Comparison of ENCODE assay signal across 19 cellular contexts in genomic region chr3:189821251-189821650, GRCh38.
DNase-seq lines count a peak whose midpoint lies in the region; ATAC-seq, FAIRE-seq and TF ChIP-seq lines count a peak whose summit lies in the region.
"Had no signal": no experiment of that assay in that cellular context is flagged by ENCODE, and none has a peak within 500 bp of the region (broad histone marks: within the 10 kb centered on the region; RNA-seq: fewer than 3 reads in every experiment).

No MANE protein-coding gene starts in this region.

- H4K20me1 ChIP-seq in astrocyte (ENCODE audit: insufficient read depth, low read length) = no peaks in the 10 kb centered on the region

- H3K36me3 Mint-ChIP-seq in astrocyte (ENCODE audit: low read depth, unreplicated experiment) (no peaks in the 10 kb centered on the region), mesothelial cell of epicardium (no peaks in the 10 kb centered on the region), type B pancreatic cell (no peaks in the 10 kb centered on the region)
- H3K36me3 Mint-ChIP-seq: CD4-positive, alpha-beta memory T cell; IgD-negative memory B cell had no signal

- no peaks in the 10 kb centered on the region for H3K27me3 ChIP-seq in astrocyte (ENCODE audit: insufficient read depth, low read length)
- H3K27me3 ChIP-seq: BE2C had no signal

- no peak overlapping the region for H3K9ac ChIP-seq in astrocyte (ENCODE audit: low read length)

- no peaks in the 10 kb centered on the region for H3K9me3 Mint-ChIP-seq in astrocyte (ENCODE audit: unreplicated experiment)
- no peaks in the 10 kb centered on the region for H3K9me3 Mint-ChIP-seq in mesothelial cell of epicardium
- no peaks in the 10 kb centered on the region for H3K9me3 Mint-ChIP-seq in type B pancreatic cell
- H3K9me3 Mint-ChIP-seq: CD4-positive, alpha-beta memory T cell; H9; IgD-negative memory B cell had no signal

- H3K4me3 ChIP-seq in astrocyte (ENCODE audit: insufficient read depth, low read depth, low read length) = no peak overlapping the region

- no peak for ATAC-seq in HG02970 (IDR thresholded peaks at IDR 0.05; ENCODE audit: low FRiP score, unreplicated experiment)

- TF ChIP-seq POLR2A in H54 (IDR thresholded peaks at IDR 0.05; ENCODE audit: low read depth, low read length) = no peak

- H3K4me2 ChIP-seq in astrocyte (ENCODE audit: low read length) = no peak overlapping the region

- H3K4me1 Mint-ChIP-seq in astrocyte (ENCODE audit: low read depth, unreplicated experiment) = peaks cover 54% of the 10 kb centered on the region
- H3K4me1 Mint-ChIP-seq in mesothelial cell of epicardium = peaks cover 57% of the 10 kb centered on the region
- no peaks in the 10 kb centered on the region for H3K4me1 Mint-ChIP-seq in type B pancreatic cell (ENCODE audit: unreplicated experiment)
- H3K4me1 Mint-ChIP-seq: CD4-positive, alpha-beta memory T cell had no signal

- no peak overlapping the region for H2AFZ ChIP-seq in astrocyte (ENCODE audit: low read depth, low read length)

- peaks cover 12% of the 10 kb centered on the region for H3K4me1 ChIP-seq in astrocyte (ENCODE audit: insufficient read depth, low read length)
- H3K4me1 ChIP-seq: BE2C had no signal

- DNase-seq in H54 (ENCODE audit: insufficient read length, low spot score) = no peak
- DNase-seq in astrocyte (ENCODE audit: low read depth) = no peak
- no peak for DNase-seq in mesothelial cell of epicardium (ENCODE audit: low spot score in 2 of 2, unreplicated experiment in 2 of 2)
- DNase-seq in type B pancreatic cell (ENCODE audit: extremely low spot score, unreplicated experiment) = no peak
- no peak for DNase-seq in activated naive CD4-positive, alpha-beta T cell (lab: John Stamatoyannopoulos, UW)
- DNase-seq in NCI-H524 (lab: John Stamatoyannopoulos, UW) = no peak
- DNase-seq: BE2C; CD4-positive, alpha-beta memory T cell; DMS153; DMS79 treated with DMSO at 0.1 percent for 48 hours; EL; H9 had no signal

- H3K27me3 Mint-ChIP-seq in astrocyte (ENCODE audit: low read depth, unreplicated experiment) = no peaks in the 10 kb centered on the region
- no peaks in the 10 kb centered on the region for H3K27me3 Mint-ChIP-seq in mesothelial cell of epicardium (ENCODE audit: low read depth)
- no peaks in the 10 kb centered on the region for H3K27me3 Mint-ChIP-seq in type B pancreatic cell
- H3K27me3 Mint-ChIP-seq: IgD-negative memory B cell had no signal

- FAIRE-seq in H54 (lab: Jason Lieb, UNC) (peak; percentile 82), astrocyte (lab: Jason Lieb, UNC) (no peak)
- FAIRE-seq: A204.1, D721Med, G401.6, GM12892 had no signal

- H3K36me3 ChIP-seq in astrocyte (ENCODE audit: insufficient read depth, low read length) = no peaks in the 10 kb centered on the region
- H3K36me3 ChIP-seq: BE2C had no signal

- peak overlapping the region; percentile 78 for H3K27ac Mint-ChIP-seq in astrocyte (ENCODE audit: unreplicated experiment)
- H3K27ac Mint-ChIP-seq in mesothelial cell of epicardium = peak overlapping the region; percentile 77
- peak overlapping the region; percentile 11 for H3K27ac Mint-ChIP-seq in type B pancreatic cell
- H3K27ac Mint-ChIP-seq: CD4-positive, alpha-beta memory T cell; H9; IgD-negative memory B cell had no signal

- TF ChIP-seq CTCF in astrocyte (IDR thresholded peaks at IDR 0.05; ENCODE audit: insufficient read depth, low read depth, low read length) (no peak), mesothelial cell of epicardium (IDR thresholded peaks at IDR 0.05; ENCODE audit: unreplicated experiment) (no peak), type B pancreatic cell (conservative IDR thresholded peaks at IDR 0.05) (no peak)

- no peaks in the 10 kb centered on the region for H3K9me3 ChIP-seq in astrocyte (ENCODE audit: insufficient read depth, low read depth, low read length)
- H3K9me3 ChIP-seq: BE2C had no signal

- no peak overlapping the region for H3K4me3 Mint-ChIP-seq in astrocyte (ENCODE audit: unreplicated experiment)
- no peak overlapping the region for H3K4me3 Mint-ChIP-seq in mesothelial cell of epicardium
- no peak overlapping the region for H3K4me3 Mint-ChIP-seq in type B pancreatic cell
- H3K4me3 Mint-ChIP-seq: CD4-positive, alpha-beta memory T cell; H9; IgD-negative memory B cell had no signal

- H3K27ac ChIP-seq in astrocyte (ENCODE audit: low read depth, low read length) = no peak overlapping the region
- H3K27ac ChIP-seq: C4-2B had no signal

- H3K79me2 ChIP-seq in astrocyte (ENCODE audit: insufficient read depth, low read length) = no peaks in the 10 kb centered on the region

Comparison
In these comparisons a context has a peak if more than half of its experiments do, and no peak if none do; other contexts are left out.
1. H3K27ac Mint-ChIP-seq: peak in every context shown above with its lines; median percentile 78 in astrocyte; 77 in mesothelial cell of epicardium; 11 in type B pancreatic cell.